ENCODE assay signal across 23 cellular contexts in the genomic region with DNA sequence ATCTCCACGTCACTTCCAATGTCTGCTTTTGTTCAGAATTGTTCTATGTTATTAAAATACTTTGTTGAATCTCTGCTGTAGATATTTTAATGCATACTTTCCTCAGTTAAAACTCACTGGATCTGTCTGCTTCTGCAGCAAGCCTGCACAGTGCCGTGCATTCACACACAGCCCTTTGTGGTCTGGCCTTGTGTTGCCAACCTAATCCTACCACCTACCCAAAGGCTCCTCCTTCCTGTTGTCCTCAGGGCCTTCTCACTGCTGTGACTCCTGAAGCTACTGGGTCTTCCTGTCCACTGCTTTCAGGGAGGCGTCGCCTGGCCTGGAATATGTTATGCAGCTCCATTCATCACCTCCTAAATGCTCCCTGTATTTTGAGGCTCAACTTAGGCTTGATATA.
DNase-seq lines count a peak whose midpoint lies in the region; ATAC-seq and TF ChIP-seq lines count a peak whose summit lies in the region.
"Had no signal": no experiment of that assay in that cellular context is flagged by ENCODE, and none has a peak within 500 bp of the region (broad histone marks: within the 10 kb centered on the region; RNA-seq: fewer than 3 reads in every experiment).

No MANE protein-coding gene starts in this region.

- intact Hi-C loops in CD4-positive, alpha-beta T cell (cut with DNase I, micrococcal nuclease) = loop anchor here (5.0 kb wide), 2 partner anchors 40 to 65 kb away; a partner anchor contains a TSS
- intact Hi-C loops in natural killer cell (cut with micrococcal nuclease) = no loop called here

- no peak for DNase-seq in CD4-positive, alpha-beta T cell
- DNase-seq in natural killer cell = no peak
- no peak for DNase-seq in Peyer's patch
- DNase-seq in activated gamma-delta T cell (lab: John Stamatoyannopoulos, UW) = no peak
- DNase-seq: activated B cell treated with CpG ODN at 0.5 μM for 24 hours; adrenal gland; Calu3; dermis blood vessel endothelial cell; foreskin keratinocyte; IMR-90; kidney; NCI-H1694 treated with DMSO at 0.1 percent for 48 hours; NCI-H226; NCI-H82; PC-3; SJCRH30; stimulated activated CD4-positive, alpha-beta T cell treated with anti-CD3 and anti-CD28 coated beads, Interleukin-4, amount 100 ng/mL, for 1 hour had no signal

- no peaks in the 10 kb centered on the region for H3K27me3 ChIP-seq in BLaER1 treated with 17β-estradiol and CSF1 and Interleukin-3, amounts not matched to agents 10 nM and 100 nM
- no peaks in the 10 kb centered on the region for H3K27me3 ChIP-seq in CD4-positive, alpha-beta T cell (ENCODE audit: control insufficient read depth, insufficient read depth, low read length)
- H3K27me3 ChIP-seq in Peyer's patch = no peaks in the 10 kb centered on the region
- H3K27me3 ChIP-seq: adrenal gland, foreskin keratinocyte, SJCRH30 had no signal

- no peak for ATAC-seq in CD4-positive, alpha-beta T cell (ENCODE audit: poor library complexity)
- ATAC-seq in natural killer cell (peak; percentile 42 to 63 (median 59)), HG02981 (IDR thresholded peaks at IDR 0.05; ENCODE audit: unreplicated experiment) (no peak)
- ATAC-seq: foreskin keratinocyte, PC-3 had no signal

- H3K4me3 Mint-ChIP-seq in CD4-positive, alpha-beta T cell = peak overlapping the region; percentile 22
- H3K4me3 Mint-ChIP-seq in activated naive CD8-positive, alpha-beta T cell = peak overlapping the region; percentile 30
- H3K4me3 Mint-ChIP-seq in natural killer cell = peak overlapping the region; percentile 55
- H3K4me3 Mint-ChIP-seq: activated B cell treated with CpG ODN at 0.5 μM for 24 hours, neural crest cell had no signal

- no peak overlapping the region for H3K9ac ChIP-seq in BLaER1 treated with 17β-estradiol and CSF1 and Interleukin-3, amounts not matched to agents 10 nM and 100 nM

- peaks cover 98 to 100% (median 99%) of the 10 kb centered on the region in 11 experiments for H3K36me3 ChIP-seq in BLaER1 treated with 17β-estradiol and CSF1 and Interleukin-3, amounts not matched to agents 10 nM and 100 nM
- H3K36me3 ChIP-seq in Peyer's patch = peaks cover 0 to 20% (median 0%) of the 10 kb centered on the region in 3 donors
- H3K36me3 ChIP-seq: prostate gland had no signal

- H3K9me3 Mint-ChIP-seq in CD4-positive, alpha-beta T cell = no peaks in the 10 kb centered on the region
- no peaks in the 10 kb centered on the region for H3K9me3 Mint-ChIP-seq in activated naive CD8-positive, alpha-beta T cell (ENCODE audit: low read depth)
- H3K9me3 Mint-ChIP-seq in natural killer cell = no peaks in the 10 kb centered on the region
- H3K9me3 Mint-ChIP-seq: activated B cell treated with CpG ODN at 0.5 μM for 24 hours, neural crest cell had no signal

- no peak overlapping the region for H3K27ac ChIP-seq in BLaER1 treated with 17β-estradiol and CSF1 and Interleukin-3, amounts not matched to agents 10 nM and 100 nM
- no peak overlapping the region for H3K27ac ChIP-seq in CD4-positive, alpha-beta T cell (ENCODE audit: low read depth, low read length)
- H3K27ac ChIP-seq in Peyer's patch = no peak overlapping the region
- H3K27ac ChIP-seq: adrenal gland, foreskin keratinocyte, prostate gland, SJCRH30, skin epidermis had no signal

- peak overlapping the region in 6 of 11 experiments; percentile 11 to 54 (median 36); a peak in 7 of 22 replicates for H3K4me2 ChIP-seq in BLaER1 treated with 17β-estradiol and CSF1 and Interleukin-3, amounts not matched to agents 10 nM and 100 nM

- H3K9me3 ChIP-seq in BLaER1 treated with 17β-estradiol and CSF1 and Interleukin-3, amounts not matched to agents 10 nM and 100 nM (replicated peaks in 1 of 11) = no peaks in the 10 kb centered on the region
- H3K9me3 ChIP-seq in CD4-positive, alpha-beta T cell (ENCODE audit: control insufficient read depth, low read length) = no peaks in the 10 kb centered on the region
- no peaks in the 10 kb centered on the region for H3K9me3 ChIP-seq in Peyer's patch
- H3K9me3 ChIP-seq: adrenal gland, prostate gland, SJCRH30 had no signal

- no peak overlapping the region for H3K4me3 ChIP-seq in BLaER1 treated with 17β-estradiol and CSF1 and Interleukin-3, amounts not matched to agents 10 nM and 100 nM
- no peak overlapping the region for H3K4me3 ChIP-seq in Peyer's patch
- H3K4me3 ChIP-seq: adrenal gland, prostate gland, SJCRH30, skin epidermis had no signal

- CTCF ChIA-PET in CD4-positive, alpha-beta T cell (lab: Charles Lee) = no interaction called here

- no peak for TF ChIP-seq CTCF in CD4-positive, alpha-beta T cell (IDR thresholded peaks at IDR 0.05)
- TF ChIP-seq CTCF in natural killer cell (IDR thresholded peaks at IDR 0.05) (no peak), Peyer's patch (IDR thresholded peaks at IDR 0.05) (no peak)

- peak overlapping the region; percentile 72 for H3K27ac Mint-ChIP-seq in CD4-positive, alpha-beta T cell
- H3K27ac Mint-ChIP-seq in activated naive CD8-positive, alpha-beta T cell = peak overlapping the region; percentile 29
- H3K27ac Mint-ChIP-seq in natural killer cell = peak overlapping the region; percentile 79 to 83

- H3K36me3 Mint-ChIP-seq in CD4-positive, alpha-beta T cell (ENCODE audit: low read depth) = peaks cover 93% of the 10 kb centered on the region
- peaks cover 23% of the 10 kb centered on the region for H3K36me3 Mint-ChIP-seq in activated naive CD8-positive, alpha-beta T cell
- no peaks in the 10 kb centered on the region for H3K36me3 Mint-ChIP-seq in natural killer cell

- H3K4me1 ChIP-seq in BLaER1 treated with 17β-estradiol and CSF1 and Interleukin-3, amounts not matched to agents 10 nM and 100 nM = peaks cover 25 to 43% (median 39%) of the 10 kb centered on the region in 10 experiments
- H3K4me1 ChIP-seq in Peyer's patch = peaks cover 0 to 37% (median 2%) of the 10 kb centered on the region in 4 donors

- no peak for TF ChIP-seq POLR2A in Peyer's patch (IDR thresholded peaks at IDR 0.05)

- no peaks in the 10 kb centered on the region for H3K27me3 Mint-ChIP-seq in CD4-positive, alpha-beta T cell
- no peaks in the 10 kb centered on the region for H3K27me3 Mint-ChIP-seq in activated naive CD8-positive, alpha-beta T cell
- no peaks in the 10 kb centered on the region for H3K27me3 Mint-ChIP-seq in natural killer cell (ENCODE audit: low read depth in 2 of 2)
- H3K27me3 Mint-ChIP-seq: activated B cell treated with CpG ODN at 0.5 μM for 24 hours had no signal

- H4K20me1 ChIP-seq in BLaER1 treated with 17β-estradiol and CSF1 and Interleukin-3, amounts not matched to agents 10 nM and 100 nM = peaks cover 54 to 99% (median 82%) of the 10 kb centered on the region in 11 experiments

- POLR2A ChIA-PET in CD4-positive, alpha-beta T cell (lab: Charles Lee) = interaction anchor here (0.6 to 1.5 kb wide), 2 partner anchors 22 to 785 kb away, joined by 3 read pairs; no protein-coding TSS in a partner anchor

- peaks cover 93% of the 10 kb centered on the region for H3K4me1 Mint-ChIP-seq in CD4-positive, alpha-beta T cell (ENCODE audit: low read depth)
- peaks cover 89% of the 10 kb centered on the region for H3K4me1 Mint-ChIP-seq in activated naive CD8-positive, alpha-beta T cell (ENCODE audit: low read depth)
- peaks cover 72 to 73% of the 10 kb centered on the region in 2 donors for H3K4me1 Mint-ChIP-seq in natural killer cell

Comparison
In these comparisons a context has a peak if more than half of its experiments do, and no peak if none do; other contexts are left out.
1. ATAC-seq: peak in natural killer cell (3 of 3); none in CD4-positive, alpha-beta T cell (single experiment) and HG02981 (single experiment).
2. H3K27ac Mint-ChIP-seq: peak in every context shown above with its lines; median percentile 81 in natural killer cell; 72 in CD4-positive, alpha-beta T cell; 29 in activated naive CD8-positive, alpha-beta T cell.
3. Peak in every context shown above with its lines, with median percentiles within 50 percentile points of each other: H3K4me3 Mint-ChIP-seq.